Comparison of ENCODE assay signal across 1 cellular context in genomic region chr6:165098165-165098564, GRCh38.
TF ChIP-seq lines count a peak whose summit lies in the region.

No MANE protein-coding gene starts in this region.

TF ChIP-seq in SK-N-SH, 30 proteins besides CTCF, POLR2A, EP300 and RAD21 (continued from another document):
- TF ChIP-seq USF1 (IDR thresholded peaks at IDR 0.05; ENCODE audit: borderline replicate concordance, low read depth) (no peak), TEAD4 (IDR thresholded peaks at IDR 0.05; ENCODE audit: borderline replicate concordance, insufficient read depth) (no peak), NFIC (IDR thresholded peaks at IDR 0.05; ENCODE audit: borderline replicate concordance) (no peak), NRF1 (IDR thresholded peaks at IDR 0.05; ENCODE audit: low read depth, low read length) (no peak), RCOR1 (IDR thresholded peaks at IDR 0.05; ENCODE audit: low read length) (no peak), SIN3A (IDR thresholded peaks at IDR 0.05; ENCODE audit: borderline replicate concordance, low read depth, low read length) (no peak), USF2 (IDR thresholded peaks at IDR 0.05; ENCODE audit: borderline replicate concordance, low read depth, low read length) (no peak), MXI1 (IDR thresholded peaks at IDR 0.05; ENCODE audit: low read depth, low read length) (no peak), REST (IDR thresholded peaks at IDR 0.05; ENCODE audit: low read depth, low read length) (no peak)
